10 cellular contexts compared by ENCODE assay signal in genomic region chr12:11885261-11886038, GRCh38.
A peak's percentile ranks its signal among the peaks of the same experiment; 100 is the strongest.
DNase-seq lines count a peak whose midpoint lies in the region; TF ChIP-seq lines count a peak whose summit lies in the region.
"Had no signal": no experiment of that assay in that cellular context is flagged by ENCODE, and none has a peak within 500 bp of the region (broad histone marks: within the 10 kb centered on the region; RNA-seq: fewer than 3 reads in every experiment).

No MANE protein-coding gene starts in this region.

- CTCF ChIA-PET in BJ (lab: Yijun Ruan, JAX) (no interaction called here), GM10248 (lab: Yijun Ruan, JAX) (no interaction called here)

- H3K36me3 ChIP-seq in BJ (ENCODE audit: control insufficient read depth, insufficient read depth, low read length) (peaks cover 9% of the 10 kb centered on the region), mesodermal cell (ENCODE audit: control insufficient read depth, insufficient read depth, low read length) (peaks cover 82% of the 10 kb centered on the region)

- TF ChIP-seq CTCF in BJ (IDR thresholded peaks at IDR 0.05; ENCODE audit: insufficient read depth, low read depth, low read length) (no peak), GM10248 (IDR thresholded peaks at IDR 0.05; ENCODE audit: control extremely low read depth, extremely low read depth, low read depth, missing control alignments) (no peak)

- peaks cover 25% of the 10 kb centered on the region for H3K4me1 ChIP-seq in mesodermal cell (ENCODE audit: control insufficient read depth, insufficient read depth, low read length, poor library complexity, severe bottlenecking)

- no peak overlapping the region for H3K4me3 ChIP-seq in BJ (ENCODE audit: low read depth, low read length)
- H3K4me3 ChIP-seq in mesodermal cell (ENCODE audit: extremely low read depth, insufficient read depth, low read length, poor library complexity, severe bottlenecking): no peak overlapping the region

- POLR2A ChIA-PET in BJ (lab: Charles Lee): no interaction called here
- POLR2A ChIA-PET in GM10248 (lab: Yijun Ruan, JAX): no interaction called here

- H3K9me3 ChIP-seq in mesodermal cell (ENCODE audit: control insufficient read depth, low read length): no peaks in the 10 kb centered on the region

- peak overlapping the region; percentile 61 for H3K27ac ChIP-seq in mesodermal cell (ENCODE audit: low read depth, low read length, severe bottlenecking)

- WGBS in mesodermal cell (ENCODE audit: insufficient coverage in 2 of 2), 2 experiments: 78% methylated on average over 7 of the region's 8 CpGs

- DNase-seq in BJ (ENCODE audit: low read depth) (peak; percentile 23), NCI-H146 treated with DMSO at 0.1 percent for 48 hours (lab: John Stamatoyannopoulos, UW; ENCODE audit: unreplicated experiment) (peak; percentile 100), dedifferentiated amniotic fluid mesenchymal stem cell (ENCODE audit: extremely low spot score) (peak; percentile 49), OCI-M1 (lab: John Stamatoyannopoulos, UW) (no peak), GM10248 (ENCODE audit: extremely low spot score) (no peak), ureter (ENCODE audit: low spot score) (no peak)
- DNase-seq in stimulated activated CD8-positive, alpha-beta memory T cell treated with anti-CD3 and anti-CD28 coated beads, Interleukin-4, amount 100 ng/mL, for 48 hours: no peak
- DNase-seq: activated T-cell treated with anti-CD3 and anti-CD28 coated beads, Interleukin-2, amount 50 U/mL, for 1 hour; retina had no signal

- H3K27me3 ChIP-seq in BJ (ENCODE audit: control insufficient read depth, insufficient read depth, low read length): no peaks in the 10 kb centered on the region

Comparison
In these comparisons a context has a peak if more than half of its experiments do, and no peak if none do; other contexts are left out.
1. DNase-seq: peak in BJ (single experiment), NCI-H146 treated with DMSO at 0.1 percent for 48 hours (single experiment) and dedifferentiated amniotic fluid mesenchymal stem cell (single experiment); none in OCI-M1 (single experiment), GM10248 (single experiment), ureter (single experiment) and stimulated activated CD8-positive, alpha-beta memory T cell treated with anti-CD3 and anti-CD28 coated beads, Interleukin-4, amount 100 ng/mL, for 48 hours (single experiment).